Comparison of ENCODE assay signal across 32 cellular contexts in the genomic region with DNA sequence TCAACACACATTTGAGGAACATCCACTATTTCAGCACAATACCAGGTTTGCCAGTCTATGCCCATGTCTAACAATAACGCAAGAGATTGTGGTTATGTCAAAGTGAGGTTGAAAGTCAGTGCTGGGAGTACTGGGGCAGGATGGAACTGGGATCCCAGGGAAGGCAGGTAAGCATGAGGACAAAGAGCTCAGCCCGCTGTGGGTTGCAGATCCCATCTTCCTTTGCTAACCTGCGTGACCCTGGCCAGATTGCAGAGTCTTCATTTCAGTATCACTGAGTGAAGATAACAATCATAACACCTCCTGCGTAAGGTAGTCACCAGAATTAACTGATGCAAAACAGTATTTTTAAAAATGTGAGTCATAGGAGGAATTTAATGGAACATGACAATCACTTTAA.
A peak's percentile ranks its signal among the peaks of the same experiment; 100 is the strongest.
DNase-seq lines count a peak whose midpoint lies in the region; ATAC-seq, FAIRE-seq and TF ChIP-seq lines count a peak whose summit lies in the region.
"Had no signal": no experiment of that assay in that cellular context is flagged by ENCODE, and none has a peak within 500 bp of the region (broad histone marks: within the 10 kb centered on the region; RNA-seq: fewer than 3 reads in every experiment).

No MANE protein-coding gene starts in this region.

- intact Hi-C loops in head of caudate nucleus (cut with DNase I) = no loop called here

- FAIRE-seq in bronchial epithelial cell (lab: Jason Lieb, UNC) = peak; percentile 40
- FAIRE-seq: A204.1, A549, D721Med had no signal

- TF ChIP-seq CTCF in bronchial epithelial cell (IDR thresholded peaks at IDR 0.05; ENCODE audit: insufficient read depth, low read length, severe bottlenecking) = no peak
- no peak for TF ChIP-seq CTCF in GM20000 (IDR thresholded peaks at IDR 0.05; ENCODE audit: extremely low read depth, missing control alignments)

- no peaks in the 10 kb centered on the region for H3K36me3 ChIP-seq in bronchial epithelial cell (ENCODE audit: control insufficient read depth, insufficient read depth, low read length)
- H3K36me3 ChIP-seq: BE2C; BLaER1; BLaER1 treated with 17β-estradiol and CSF1 and Interleukin-3, amounts not matched to agents 10 nM and 100 nM had no signal

- DNase-seq in DMS53 (lab: John Stamatoyannopoulos, UW) = peak; percentile 12
- no peak for DNase-seq in DMS53 treated with DMSO at 0.1 percent for 48 hours (lab: John Stamatoyannopoulos, UW; ENCODE audit: unreplicated experiment)
- no peak for DNase-seq in bronchial epithelial cell (ENCODE audit: low read depth)
- DNase-seq in head of caudate nucleus = peak in 29 of 42 donors; percentile 8 to 69 (median 38)
- peak; percentile 58 for DNase-seq in putamen (ENCODE audit: low spot score)
- DNase-seq in activated naive CD4-positive, alpha-beta T cell treated with anti-CD3 and anti-CD28 coated beads, Interleukin-2, amount 50 U/mL, for 16 hours = no peak
- no peak for DNase-seq in GM20000 (ENCODE audit: low spot score)
- DNase-seq: 8988T; ACHN; AML-193; BE2C; C1 segment of cervical spinal cord; Caco-2; Calu3; CD4-positive, alpha-beta memory T cell; CD4-positive, alpha-beta T cell; CD4-positive, CD25-positive, alpha-beta regulatory T cell; CD8-positive, alpha-beta memory T cell; CD8-positive, alpha-beta T cell; COR-L47; DMS 273 treated with DMSO at 0.1 percent for 48 hours; DMS153; DMS79; DMS79 treated with DMSO at 0.1 percent for 48 hours; DND-41; EL had no signal

- no peak overlapping the region for H3K4me3 ChIP-seq in bronchial epithelial cell (ENCODE audit: low read depth, low read length)
- H3K4me3 ChIP-seq: A549; BLaER1; BLaER1 treated with 17β-estradiol and CSF1 and Interleukin-3, amounts not matched to agents 10 nM and 100 nM had no signal

- no peak for ATAC-seq in GM21381 (IDR thresholded peaks at IDR 0.05; ENCODE audit: unreplicated experiment)
- ATAC-seq: A549; CD8-positive, alpha-beta T cell had no signal

- H3K27me3 ChIP-seq in bronchial epithelial cell (ENCODE audit: control insufficient read depth, insufficient read depth, low read length) = no peaks in the 10 kb centered on the region
- H3K27me3 ChIP-seq: BE2C; BLaER1; BLaER1 treated with 17β-estradiol and CSF1 and Interleukin-3, amounts not matched to agents 10 nM and 100 nM had no signal

Comparison
In these comparisons a context has a peak if more than half of its experiments do, and no peak if none do; other contexts are left out.
1. DNase-seq: peak in DMS53 (single experiment), head of caudate nucleus (29 of 42) and putamen (single experiment); none in DMS53 treated with DMSO at 0.1 percent for 48 hours (single experiment), bronchial epithelial cell (single experiment), activated naive CD4-positive, alpha-beta T cell treated with anti-CD3 and anti-CD28 coated beads, Interleukin-2, amount 50 U/mL, for 16 hours (single experiment) and GM20000 (single experiment).